Comparison of ENCODE assay signal across 30 cellular contexts in the genomic region with DNA sequence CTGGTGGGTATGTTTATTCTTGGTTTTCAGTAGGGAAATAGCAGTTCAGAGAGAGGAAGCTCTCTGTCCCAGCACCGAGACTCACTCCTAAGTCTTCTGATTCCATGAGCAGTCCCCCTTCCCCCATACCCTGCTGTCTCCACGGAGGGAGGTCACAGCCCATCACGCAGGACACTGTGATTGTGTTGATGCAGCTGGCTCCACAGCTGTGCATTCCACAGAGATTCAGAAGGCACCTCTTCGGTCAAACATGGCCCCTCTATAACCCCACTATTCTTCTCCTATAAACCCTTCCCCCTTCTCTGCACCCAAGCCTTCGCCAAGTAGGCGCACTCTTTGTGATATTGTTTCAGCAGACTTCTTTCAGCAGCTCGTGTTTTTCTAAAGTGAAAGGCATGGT.
"Had no signal": no experiment of that assay in that cellular context is flagged by ENCODE, and none has a peak within 500 bp of the region (broad histone marks: within the 10 kb centered on the region; RNA-seq: fewer than 3 reads in every experiment).

No MANE protein-coding gene starts in this region.

- ATAC-seq: left colon; left lung; lower lobe of right lung; natural killer cell; pancreas; right cardiac atrium; stimulated activated memory B cell treated with anti-CD40 and anti-IgM and Interleukin-4, amounts not matched to agents 10 μg/mL and 1 μg/mL and 100 μg/mL, for 72 hours; stimulated activated naive CD8-positive, alpha-beta T cell treated with anti-CD3 and anti-CD28 coated beads, Interleukin-15, amount 100 ng/mL, for 72 hours had no signal

- H3K36me3 ChIP-seq: left lung, pancreas, prostate gland, vagina had no signal

- H3K27ac ChIP-seq: left lung, lower lobe of right lung, pancreas, prostate gland, sigmoid colon, tibial nerve, upper lobe of left lung, vagina had no signal

- H3K27me3 ChIP-seq: left lung, pancreas, sigmoid colon, tibial nerve, upper lobe of left lung, vagina had no signal

- H3K4me3 ChIP-seq: left lung, lower lobe of right lung, pancreas, prostate gland, sigmoid colon, smooth muscle cell, tibial nerve, upper lobe of left lung, vagina had no signal

- DNase-seq: hippocampal formation; immature natural killer cell; kidney; left colon; left lung; lower lobe of right lung; mammary epithelial cell; mesenchymal stem cell; naive B cell; natural killer cell; nephron progenitor cell; nucleus accumbens; pancreas; posterior cingulate gyrus; retina; right cardiac atrium; sigmoid colon; stimulated activated CD4-positive, alpha-beta T cell treated with anti-CD3 and anti-CD28 coated beads, Interleukin-1b, Interleukin-23, amount 100 ng/mL, for 48 hours; stimulated activated CD4-positive, alpha-beta T cell treated with anti-CD3 and anti-CD28 coated beads, Interleukin-2, amount 100 ng/mL, for 48 hours; stimulated activated CD4-positive, alpha-beta T cell treated with anti-CD3 and anti-CD28 coated beads, Interleukin-4, amount 100 ng/mL, for 4 hours; stimulated activated CD8-positive, alpha-beta memory T cell treated with anti-CD3 and anti-CD28 coated beads, Interleukin-4, amount 100 ng/mL, for 48 hours; stimulated activated naive CD4-positive, alpha-beta T cell treated with Interleukin-2 at 50 U/mL for 16 hours; stimulated activated naive CD8-positive, alpha-beta T cell treated with anti-CD3 and anti-CD28 coated beads, Interleukin-15, amount 100 ng/mL, for 72 hours; substantia nigra; upper lobe of left lung had no signal

- H3K9me3 ChIP-seq: left lung, lower lobe of right lung, pancreas, prostate gland, sigmoid colon, tibial nerve, upper lobe of left lung, vagina had no signal

- H3K4me1 ChIP-seq: left lung, lower lobe of right lung, prostate gland, tibial nerve, vagina had no signal
